Comparison of ENCODE assay signal across 8 cellular contexts in the genomic region with DNA sequence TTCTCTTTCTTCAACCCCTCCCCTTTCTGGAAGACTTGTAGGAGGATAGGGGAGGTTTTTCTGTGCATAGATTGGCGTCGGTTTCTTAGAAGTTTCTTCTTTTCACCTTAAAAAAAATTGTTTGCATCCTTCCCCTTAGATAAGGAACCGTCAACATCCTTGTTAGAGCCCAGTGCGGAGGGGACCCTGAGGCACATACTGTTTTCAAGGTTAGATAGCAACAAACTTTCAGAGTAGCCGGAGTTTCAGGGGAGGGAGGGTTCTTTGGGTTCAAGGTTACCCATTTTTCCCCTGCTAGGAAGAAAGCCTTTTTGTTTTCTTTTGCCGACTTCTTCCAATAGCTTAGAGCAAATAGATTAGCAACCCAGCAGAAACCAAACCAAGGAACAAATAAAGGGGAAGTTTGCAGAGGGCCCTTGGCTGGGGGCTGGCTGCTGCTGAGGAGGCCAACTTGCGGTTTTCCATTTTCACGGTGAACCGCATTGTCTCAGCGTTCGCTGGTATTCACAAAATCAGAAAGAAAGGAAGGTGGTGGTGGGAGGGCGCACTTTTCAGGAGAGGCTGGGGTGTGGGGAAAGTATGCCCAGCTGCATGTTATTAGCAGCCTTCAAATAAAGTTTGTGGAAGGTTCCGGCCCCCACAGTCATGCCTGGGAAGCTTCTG. TPM values are rescaled to one million over a fixed set of nuclear protein-coding genes. Genes with fewer than 3 reads are reported as not detected.
DNase-seq lines count a peak whose midpoint lies in the region; ATAC-seq and TF ChIP-seq lines count a peak whose summit lies in the region.

No MANE protein-coding gene starts in this region.

- H3K27me3 ChIP-seq in BLaER1 treated with 17β-estradiol and CSF1 and Interleukin-3, amounts not matched to agents 10 nM and 100 nM = no peaks in the 10 kb centered on the region
- no peaks in the 10 kb centered on the region for H3K27me3 ChIP-seq in GM23338 (ENCODE audit: insufficient read depth)

- H3K9me3 Mint-ChIP-seq in GM23338 = no peaks in the 10 kb centered on the region

- H3K4me1 ChIP-seq in BLaER1 treated with 17β-estradiol and CSF1 and Interleukin-3, amounts not matched to agents 10 nM and 100 nM = peaks cover 41 to 99% (median 93%) of the 10 kb centered on the region in 10 experiments
- H3K4me1 ChIP-seq in GM23338 (ENCODE audit: insufficient read depth) = peaks cover 61% of the 10 kb centered on the region

- H3K4me3 Mint-ChIP-seq in GM23338 = peak overlapping the region; percentile 33; the same call in 2 of the 3 replicates

- H4K20me1 ChIP-seq in BLaER1 treated with 17β-estradiol and CSF1 and Interleukin-3, amounts not matched to agents 10 nM and 100 nM = peaks cover 15 to 98% (median 52%) of the 10 kb centered on the region in 11 experiments; a peak in 19 of 22 replicates
- H4K20me1 ChIP-seq in GM23338 (replicated peaks; ENCODE audit: insufficient read depth) = peaks cover 25% of the 10 kb centered on the region

- H3K79me2 ChIP-seq in GM23338 (replicated peaks; ENCODE audit: insufficient read depth) = peaks cover 19% of the 10 kb centered on the region

- no peak for TF ChIP-seq CTCF in GM23338 (conservative IDR thresholded peaks at IDR 0.05; ENCODE audit: low read depth in 2 of 2)

- H3K4me1 Mint-ChIP-seq in GM23338 = peaks cover 87% of the 10 kb centered on the region

- no peak overlapping the region for H2AFZ ChIP-seq in GM23338

- H3K36me3 Mint-ChIP-seq in GM23338 (ENCODE audit: low read depth) = peaks cover 4% of the 10 kb centered on the region; the same call in 1 of the 3 replicates

- no peaks in the 10 kb centered on the region for H3K9me3 ChIP-seq in BLaER1 treated with 17β-estradiol and CSF1 and Interleukin-3, amounts not matched to agents 10 nM and 100 nM (replicated peaks in 1 of 11)

- H3K4me3 ChIP-seq in BLaER1 treated with 17β-estradiol and CSF1 and Interleukin-3, amounts not matched to agents 10 nM and 100 nM = peak overlapping the region; percentile 15 to 62 (median 40); a peak in 17 of 20 replicates
- no peak overlapping the region for H3K4me3 ChIP-seq in GM23338

- H3K4me2 ChIP-seq in BLaER1 treated with 17β-estradiol and CSF1 and Interleukin-3, amounts not matched to agents 10 nM and 100 nM = peak overlapping the region; percentile 74 to 88 (median 85)
- H3K4me2 ChIP-seq in GM23338 = peak overlapping the region; percentile 65

- H3K27me3 Mint-ChIP-seq in GM23338 (ENCODE audit: insufficient read depth, low read depth, poor library complexity) = peaks cover 6% of the 10 kb centered on the region

- ATAC-seq in GM23338 = peak; percentile 71
- ATAC-seq in HG02970 (IDR thresholded peaks at IDR 0.05; ENCODE audit: low FRiP score, unreplicated experiment) = no peak
- ATAC-seq in HG02938 (IDR thresholded peaks at IDR 0.05; ENCODE audit: unreplicated experiment) = no peak

- peak; percentile 64 for DNase-seq in GM23338 (ENCODE audit: low spot score)
- peak; percentile 77 for DNase-seq in SKM-1 (lab: John Stamatoyannopoulos, UW; ENCODE audit: unreplicated experiment)
- peak; percentile 86 for DNase-seq in astrocyte of the hippocampus (ENCODE audit: low read depth, low spot score)
- peak; percentile 22 to 54 (median 37) for DNase-seq in stimulated activated CD4-positive, alpha-beta T cell treated with anti-CD3 and anti-CD28 coated beads, Interleukin-12 subunit alpha, Interleukin-12 subunit beta, amount 100 ng/mL, for 48 hours (ENCODE audit: low read depth in 2 of 3, low spot score in 1 of 3)
- DNase-seq in COR-L47 (lab: John Stamatoyannopoulos, UW) = no peak

- H3K27ac Mint-ChIP-seq in GM23338 = peak overlapping the region; percentile 76

- no peaks in the 10 kb centered on the region for H3K9me2 ChIP-seq in GM23338 (ENCODE audit: insufficient read depth)

- H3F3A ChIP-seq in GM23338 (replicated peaks; ENCODE audit: low read depth) = 0 out of 2 replicates have a peak, but pooled peaks cover 4% of the 10 kb centered on the region

- peak overlapping the region in 10 of 11 experiments; percentile 0 to 69 (median 55); a peak in 18 of 22 replicates for H3K9ac ChIP-seq in BLaER1 treated with 17β-estradiol and CSF1 and Interleukin-3, amounts not matched to agents 10 nM and 100 nM

- peak overlapping the region in 9 of 11 experiments; percentile 31 to 73 (median 62); a peak in 17 of 22 replicates for H3K27ac ChIP-seq in BLaER1 treated with 17β-estradiol and CSF1 and Interleukin-3, amounts not matched to agents 10 nM and 100 nM
- peak overlapping the region; percentile 84 for H3K27ac ChIP-seq in GM23338 (ENCODE audit: low read depth)

- H3K36me3 ChIP-seq in BLaER1 treated with 17β-estradiol and CSF1 and Interleukin-3, amounts not matched to agents 10 nM and 100 nM = peaks cover 0 to 81% (median 45%) of the 10 kb centered on the region in 11 experiments; a peak in 14 of 22 replicates
- no peaks in the 10 kb centered on the region for H3K36me3 ChIP-seq in GM23338 (ENCODE audit: insufficient read depth)

TF ChIP-seq in GM23338, 12 proteins besides CTCF, POLR2A, EP300 and RAD21 (continues in another document):
- TF ChIP-seq NANOG (IDR thresholded peaks at IDR 0.05; ENCODE audit: borderline replicate concordance) = no peak
- TF ChIP-seq POLR2AphosphoS5 (IDR thresholded peaks at IDR 0.05; ENCODE audit: low read depth) = no peak
- TF ChIP-seq ZNF331 (CRISPR knock-in tag; IDR thresholded peaks at IDR 0.05; ENCODE audit: low read depth) = no peak
- TF ChIP-seq CREB1 (CRISPR knock-in tag; IDR thresholded peaks at IDR 0.05; ENCODE audit: low read depth) = no peak
- TF ChIP-seq EZH2phosphoT487 (IDR thresholded peaks at IDR 0.05; ENCODE audit: unreplicated experiment) = no peak
- TF ChIP-seq STAT1 (IDR thresholded peaks at IDR 0.05; ENCODE audit: unreplicated experiment) = no peak
- TF ChIP-seq EZH2 (IDR thresholded peaks at IDR 0.05; ENCODE audit: low read depth, unreplicated experiment) = no peak
- no peak for TF ChIP-seq ZNF114 (CRISPR knock-in tag; IDR thresholded peaks at IDR 0.05)
- TF ChIP-seq, protein P1, sequence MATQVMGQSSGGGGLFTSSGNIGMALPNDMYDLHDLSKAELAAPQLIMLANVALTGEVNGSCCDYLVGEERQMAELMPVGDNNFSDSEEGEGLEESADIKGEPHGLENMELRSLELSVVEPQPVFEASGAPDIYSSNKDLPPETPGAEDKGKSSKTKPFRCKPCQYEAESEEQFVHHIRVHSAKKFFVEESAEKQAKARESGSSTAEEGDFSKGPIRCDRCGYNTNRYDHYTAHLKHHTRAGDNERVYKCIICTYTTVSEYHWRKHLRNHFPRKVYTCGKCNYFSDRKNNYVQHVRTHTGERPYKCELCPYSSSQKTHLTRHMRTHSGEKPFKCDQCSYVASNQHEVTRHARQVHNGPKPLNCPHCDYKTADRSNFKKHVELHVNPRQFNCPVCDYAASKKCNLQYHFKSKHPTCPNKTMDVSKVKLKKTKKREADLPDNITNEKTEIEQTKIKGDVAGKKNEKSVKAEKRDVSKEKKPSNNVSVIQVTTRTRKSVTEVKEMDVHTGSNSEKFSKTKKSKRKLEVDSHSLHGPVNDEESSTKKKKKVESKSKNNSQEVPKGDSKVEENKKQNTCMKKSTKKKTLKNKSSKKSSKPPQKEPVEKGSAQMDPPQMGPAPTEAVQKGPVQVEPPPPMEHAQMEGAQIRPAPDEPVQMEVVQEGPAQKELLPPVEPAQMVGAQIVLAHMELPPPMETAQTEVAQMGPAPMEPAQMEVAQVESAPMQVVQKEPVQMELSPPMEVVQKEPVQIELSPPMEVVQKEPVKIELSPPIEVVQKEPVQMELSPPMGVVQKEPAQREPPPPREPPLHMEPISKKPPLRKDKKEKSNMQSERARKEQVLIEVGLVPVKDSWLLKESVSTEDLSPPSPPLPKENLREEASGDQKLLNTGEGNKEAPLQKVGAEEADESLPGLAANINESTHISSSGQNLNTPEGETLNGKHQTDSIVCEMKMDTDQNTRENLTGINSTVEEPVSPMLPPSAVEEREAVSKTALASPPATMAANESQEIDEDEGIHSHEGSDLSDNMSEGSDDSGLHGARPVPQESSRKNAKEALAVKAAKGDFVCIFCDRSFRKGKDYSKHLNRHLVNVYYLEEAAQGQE (IDR thresholded peaks at IDR 0.05; ENCODE audit: unreplicated experiment) = no peak

RNA-seq across cellular contexts. Expression of a gene that starts 28.8 kb away (rescaled TPM):
- total RNA-seq in GM23338 (2014; rRNA removed; shearing (Covaris generic)) = 34.0 and 41.8 TPM in 2 replicates
- 18.9 and 19.1 TPM in 2 replicates for polyA plus RNA-seq in GM23338 (2016; fragmentation: Nextera tagmentation; extraction: Ambion mirVana)
